In genomic region chr19:18450934-18451836, GRCh38 we compare ENCODE assay signal across 8 cellular contexts. TPM values are rescaled to one million over a fixed set of nuclear protein-coding genes. Genes with fewer than 3 reads are reported as not detected.
DNase-seq lines count a peak whose midpoint lies in the region; ATAC-seq, FAIRE-seq and TF ChIP-seq lines count a peak whose summit lies in the region.

No MANE protein-coding gene starts in this region.

- peaks cover 32% of the 10 kb centered on the region for H3K36me3 ChIP-seq in bronchial epithelial cell (ENCODE audit: control insufficient read depth, insufficient read depth, low read length)

- peak; percentile 54 for ATAC-seq in GM21717 (IDR thresholded peaks at IDR 0.05; ENCODE audit: unreplicated experiment)
- no peak for ATAC-seq in GM19351 (IDR thresholded peaks at IDR 0.05; ENCODE audit: unreplicated experiment)

- no peaks in the 10 kb centered on the region for H3K27me3 ChIP-seq in bronchial epithelial cell (ENCODE audit: control insufficient read depth, insufficient read depth, low read length)

- DNase-seq in AG20443 (ENCODE audit: low spot score): peak; percentile 87
- peak; percentile 45 for DNase-seq in NCI-H1694 treated with DMSO at 0.1 percent for 48 hours (lab: John Stamatoyannopoulos, UW)
- DNase-seq in activated CD4-positive, CD25-positive, alpha-beta regulatory T cell treated with anti-CD3 and anti-CD28 coated beads, Interleukin-2, amount 50 U/mL, for 16 hours (ENCODE audit: low read depth, low spot score): peak; percentile 78
- no peak for DNase-seq in bronchial epithelial cell (ENCODE audit: low read depth)
- peak; percentile 89 for DNase-seq in left kidney (ENCODE audit: low read depth, low spot score)
- peak; percentile 90 for DNase-seq in stimulated activated CD4-positive, alpha-beta T cell treated with anti-CD3 and anti-CD28 coated beads, Interleukin-4, amount 100 ng/mL, for 24 hours

- no peak overlapping the region for H3K4me3 ChIP-seq in bronchial epithelial cell (ENCODE audit: low read depth, low read length)

- peak; percentile 99 for TF ChIP-seq CTCF in bronchial epithelial cell (IDR thresholded peaks at IDR 0.05; ENCODE audit: insufficient read depth, low read length, severe bottlenecking)

- no peak for FAIRE-seq in bronchial epithelial cell (lab: Jason Lieb, UNC)

RNA-seq across cellular contexts. Expression of gene ISYNA1, which starts 13.3 kb away (rescaled TPM):
- 6.7 and 15.3 TPM in 2 replicates for total RNA-seq in bronchial epithelial cell

RNA-seq across cellular contexts. Expression of gene SSBP4, which starts 32.0 kb away (rescaled TPM):
- total RNA-seq in bronchial epithelial cell: 13.2 and 17.1 TPM in 2 replicates

RNA-seq across cellular contexts. Expression of gene LRRC25, which starts 53.8 kb away (rescaled TPM):
- under 0.01 TPM in 1 of 2 replicates, not detected in the other for total RNA-seq in bronchial epithelial cell
